In the genomic region with DNA sequence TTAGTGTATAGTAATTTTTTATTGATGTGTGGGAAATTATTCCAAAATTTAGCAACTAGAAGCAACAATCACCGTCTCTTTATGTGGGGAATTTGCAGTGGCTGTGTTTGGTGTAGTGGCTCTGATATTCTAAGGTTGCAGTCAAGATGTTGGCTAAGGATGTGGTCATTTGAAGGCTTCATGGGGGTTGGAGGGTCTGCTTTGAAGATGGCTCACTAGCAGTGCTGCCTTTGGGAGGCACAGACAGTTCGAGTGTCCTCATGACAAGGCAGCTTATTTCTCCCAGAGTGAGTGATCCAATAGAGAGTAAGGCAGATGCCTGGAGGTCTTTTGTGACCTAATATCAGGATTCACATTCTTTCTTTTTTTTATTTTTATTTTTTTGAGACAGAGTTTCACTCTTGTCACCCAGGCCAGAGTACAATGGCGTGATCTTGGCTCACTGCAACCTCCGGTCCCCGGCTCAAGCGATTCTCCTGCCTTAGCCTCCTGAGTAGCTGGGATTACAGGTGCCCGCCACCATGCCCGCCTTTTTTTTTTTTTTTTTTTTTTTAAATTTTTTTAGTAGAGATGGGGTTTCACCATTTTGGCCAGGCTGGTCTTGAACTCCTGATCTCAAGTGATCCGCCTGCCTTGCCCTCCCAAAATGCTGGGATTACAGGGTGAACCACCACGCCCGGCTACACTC, we compare ENCODE assay signal across 13 cellular contexts.
"Had no signal": no experiment of that assay in that cellular context is flagged by ENCODE, and none has a peak within 500 bp of the region (broad histone marks: within the 10 kb centered on the region; RNA-seq: fewer than 3 reads in every experiment).

No MANE protein-coding gene starts in this region.

- ATAC-seq: lower lobe of right lung, natural killer cell, sciatic nerve had no signal

- H3K4me3 ChIP-seq: coronary artery, lower lobe of right lung, smooth muscle cell, thoracic aorta, upper lobe of left lung had no signal

- H3K4me1 ChIP-seq: lower lobe of right lung had no signal

- H3K4me2 ChIP-seq: smooth muscle cell had no signal

- H3K9me3 ChIP-seq: lower lobe of right lung, thoracic aorta, upper lobe of left lung had no signal

- H3K36me3 Mint-ChIP-seq: natural killer cell had no signal

- DNase-seq: activated naive CD4-positive, alpha-beta T cell treated with Interleukin-2 at 50 U/mL for 16 hours; aorta; erythroblast; foreskin melanocyte; hypothalamus; lower lobe of right lung; natural killer cell; stimulated activated CD4-positive, alpha-beta T cell treated with anti-CD3 and anti-CD28 coated beads, Interleukin-4, amount 100 ng/mL, for 1 hour; upper lobe of left lung had no signal

- H3K4me3 Mint-ChIP-seq: natural killer cell had no signal

- H3K9me3 Mint-ChIP-seq: natural killer cell had no signal

- H3K27ac ChIP-seq: coronary artery, lower lobe of right lung, thoracic aorta, upper lobe of left lung had no signal

- H3K27me3 ChIP-seq: upper lobe of left lung had no signal
